ENCODE assay signal across 10 cellular contexts in genomic region chr9:129235931-129236331, GRCh38. TPM values are rescaled to one million over a fixed set of nuclear protein-coding genes. Genes with fewer than 3 reads are reported as not detected.
DNase-seq lines count a peak whose midpoint lies in the region; TF ChIP-seq lines count a peak whose summit lies in the region.
"Had no signal": no experiment of that assay in that cellular context is flagged by ENCODE, and none has a peak within 500 bp of the region (broad histone marks: within the 10 kb centered on the region; RNA-seq: fewer than 3 reads in every experiment).

No MANE protein-coding gene starts in this region.

- H3K36me3 ChIP-seq in sigmoid colon: no peaks in the 10 kb centered on the region

- H3K4me1 ChIP-seq in sigmoid colon: peaks cover 0 to 10% (median 9%) of the 10 kb centered on the region in 4 donors

- TF ChIP-seq CTCF in GM12865 (IDR thresholded peaks at IDR 0.05; ENCODE audit: insufficient read depth, low read depth, low read length, missing control alignments) (no peak), sigmoid colon (IDR thresholded peaks at IDR 0.05) (no peak)

- DNase-seq in GM12865 (ENCODE audit: low read depth) (peak; percentile 73), T-helper 9 cell (peak; percentile 44), sigmoid colon (no peak), NCI-H1417 treated with DMSO at 0.1 percent for 48 hours (lab: John Stamatoyannopoulos, UW) (no peak), SHP77 (lab: John Stamatoyannopoulos, UW) (no peak), HT-29 (ENCODE audit: low spot score) (no peak)
- DNase-seq in activated naive CD4-positive, alpha-beta T cell treated with Interleukin-2 at 50 U/mL for 16 hours: peak; percentile 50
- peak; percentile 70 for DNase-seq in stimulated activated CD4-positive, alpha-beta T cell treated with anti-CD3 and anti-CD28 coated beads, Interleukin-15, amount 100 ng/mL, for 24 hours
- DNase-seq: mammary epithelial cell, NCI-H524 had no signal

- H3K9me3 ChIP-seq in sigmoid colon: no peaks in the 10 kb centered on the region

- no peak for TF ChIP-seq EP300 in sigmoid colon (IDR thresholded peaks at IDR 0.05)

- WGBS in sigmoid colon, 2 donors: 19 to 43% methylated on average over 7 of the region's 7 CpGs

- H3K4me3 ChIP-seq in GM12865 (ENCODE audit: low read depth, low read length): no peak overlapping the region
- H3K4me3 ChIP-seq in sigmoid colon: no peak overlapping the region

- H3K27ac ChIP-seq in sigmoid colon: no peak overlapping the region

- intact Hi-C loops in sigmoid colon (cut with DNase I): no loop called here

- no peaks in the 10 kb centered on the region for H3K27me3 ChIP-seq in sigmoid colon

- TF ChIP-seq POLR2A in sigmoid colon (IDR thresholded peaks at IDR 0.05): no peak

RNA-seq across cellular contexts. Expression of gene IER5L, which starts 57.9 kb away (rescaled TPM):
- total RNA-seq in sigmoid colon: 10 to 100 TPM in 2 of 4 donors, 1 to 10 TPM in 2; 4.4 to 17.4 (median 10.2) TPM
- 1 to 10 TPM; 2.3 to 6.7 (median 6.0) TPM for polyA plus RNA-seq in sigmoid colon
- total RNA-seq in HT-29 (2014; rRNA removed; shearing (Covaris generic)): 68.5 and 77.2 TPM in 2 replicates

Comparison
In these comparisons a context has a peak if more than half of its experiments do, and no peak if none do; other contexts are left out.
1. DNase-seq: peak in GM12865 (single experiment), T-helper 9 cell (single experiment), activated naive CD4-positive, alpha-beta T cell treated with Interleukin-2 at 50 U/mL for 16 hours (single experiment) and stimulated activated CD4-positive, alpha-beta T cell treated with anti-CD3 and anti-CD28 coated beads, Interleukin-15, amount 100 ng/mL, for 24 hours (single experiment); none in sigmoid colon (single experiment), NCI-H1417 treated with DMSO at 0.1 percent for 48 hours (single experiment), SHP77 (0 of 2) and HT-29 (single experiment).